Comparison of ENCODE assay signal across 8 cellular contexts in the genomic region with DNA sequence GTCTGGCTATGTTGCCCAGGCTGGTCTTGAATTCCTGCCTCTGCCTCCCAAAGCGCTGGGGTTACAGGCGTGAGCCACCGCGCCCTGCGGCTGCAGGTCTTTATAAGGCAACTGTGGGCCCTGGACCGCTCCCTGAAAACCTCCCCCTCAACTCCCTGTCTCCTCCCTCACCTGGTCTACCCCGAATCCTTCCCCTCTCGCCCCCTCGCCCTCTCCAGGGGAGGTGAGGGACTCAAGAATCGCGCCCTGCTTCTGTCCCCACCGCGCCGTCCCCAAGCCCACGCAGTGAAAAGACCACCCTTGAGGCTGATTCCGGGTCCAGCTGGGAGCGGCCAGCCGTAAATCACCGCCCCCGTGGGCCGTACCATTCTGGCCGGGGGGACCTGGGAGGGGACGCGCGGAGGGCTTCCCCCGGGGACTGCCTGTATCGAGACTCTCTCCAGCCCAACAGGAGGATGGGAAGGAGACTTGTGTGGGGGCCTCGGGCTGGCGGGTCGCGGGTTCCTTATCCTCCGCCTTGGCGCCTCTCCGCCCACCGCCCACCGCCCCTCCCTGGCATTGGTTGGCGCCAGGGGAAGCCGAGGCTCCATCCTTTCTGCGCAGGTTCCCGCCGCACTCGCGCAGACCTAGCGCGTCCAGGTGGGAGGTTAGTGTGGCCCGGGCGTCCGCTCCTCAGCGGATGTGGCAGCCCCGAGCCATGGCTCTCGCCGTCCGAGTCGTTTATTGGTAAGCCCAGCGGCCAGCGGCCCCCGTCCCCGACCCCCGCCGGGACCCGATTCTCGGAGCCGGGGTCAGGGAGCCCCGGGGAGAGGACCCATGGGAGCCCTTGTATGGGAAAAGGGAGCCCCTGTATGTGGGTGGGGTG. TPM values are rescaled to one million over a fixed set of nuclear protein-coding genes. Genes with fewer than 3 reads are reported as not detected.
DNase-seq lines count a peak whose midpoint lies in the region; ATAC-seq and TF ChIP-seq lines count a peak whose summit lies in the region.

A gene (plus strand): TSS at position 615 of the 865 bp plus-strand sequence. CDS start 83 bp downstream, at position 698.

- ATAC-seq in HG02870 (IDR thresholded peaks at IDR 0.05; ENCODE audit: unreplicated experiment) (peak; percentile 82), body of pancreas (peak; percentile 89), GM21526 (IDR thresholded peaks at IDR 0.05; ENCODE audit: low FRiP score, unreplicated experiment) (no peak)

- DNase-seq in NCI-H2029 (lab: John Stamatoyannopoulos, UW) (peak; percentile 74), UCSD-AML1 (lab: John Stamatoyannopoulos, UW; ENCODE audit: unreplicated experiment) (peak; percentile 85), body of pancreas (peak; percentile 80 to 85 (median 80)), skeletal muscle cell (ENCODE audit: low read depth) (no peak)

- TF ChIP-seq POLR2A in body of pancreas (IDR thresholded peaks at IDR 0.05), result peak; percentile 90 to 96 (median 95)

- H3K4me3 ChIP-seq in GM12875 (ENCODE audit: low read depth, low read length) (peak within 1 kb of the TSS; percentile 84), body of pancreas (peak within 1 kb of the TSS; percentile 77 to 96), iPS-11a (ENCODE audit: low read depth, low read length) (peak within 1 kb of the TSS; percentile 79), skeletal muscle cell (ENCODE audit: low read depth, low read length) (peak within 1 kb of the TSS; percentile 93)

- no peaks in the 10 kb centered on the region for H3K27me3 ChIP-seq in body of pancreas

- peaks cover 51% of the 10 kb centered on the region for H3K4me1 ChIP-seq in body of pancreas

- no peaks in the 10 kb centered on the region for H3K9me3 ChIP-seq in body of pancreas

- peak within 1 kb of the TSS; percentile 92 to 96 (median 94) for H3K27ac ChIP-seq in body of pancreas

- 0 to 1% methylated on average over 12 to 64 of the region's 64 CpGs for WGBS in body of pancreas, 2 donors

- intact Hi-C loops in body of pancreas (cut with DNase I), result no loop called here

- TF ChIP-seq CTCF in GM12875 (IDR thresholded peaks at IDR 0.05; ENCODE audit: borderline replicate concordance, insufficient read depth, low read depth, low read length) (no peak), body of pancreas (IDR thresholded peaks at IDR 0.05) (peak in 1 of 7 experiments; percentile 1)

- no peaks in the 10 kb centered on the region for H3K36me3 ChIP-seq in body of pancreas (replicated peaks in 1 of 2; ENCODE audit: insufficient read depth in 1 of 2, low read depth in 2 of 2)

RNA-seq across cellular contexts. Expression of the gene that starts here (rescaled TPM):
- 100 to 1,000 TPM; 189 to 296 TPM for total RNA-seq in body of pancreas
